8 cellular contexts compared by ENCODE assay signal in genomic region chr11:26276798-26277424, GRCh38. TPM values are rescaled to one million over a fixed set of nuclear protein-coding genes. Genes with fewer than 3 reads are reported as not detected.
DNase-seq lines count a peak whose midpoint lies in the region; ATAC-seq, FAIRE-seq and TF ChIP-seq lines count a peak whose summit lies in the region.

No MANE protein-coding gene starts in this region.

- peak; percentile 91 for ATAC-seq in GM21423 (IDR thresholded peaks at IDR 0.05; ENCODE audit: unreplicated experiment)
- ATAC-seq in HG03575 (IDR thresholded peaks at IDR 0.05; ENCODE audit: extremely low read depth, insufficient number of reproducible peaks, low FRiP score, unreplicated experiment): peak; percentile 87

- no peaks in the 10 kb centered on the region for H3K4me1 ChIP-seq in small intestine (ENCODE audit: control insufficient read depth in 2 of 2, insufficient read depth in 1 of 2, low read depth in 1 of 2, low read length in 1 of 2)

- in situ Hi-C loops in astrocyte of the spinal cord (cut with HindIII; ENCODE audit: low sequenced_read_pairs): no loop called here

- DNase-seq in NCI-H1436 (lab: John Stamatoyannopoulos, UW): peak; percentile 15
- DNase-seq in NCI-H1436 treated with DMSO at 0.1 percent for 48 hours (lab: John Stamatoyannopoulos, UW): no peak
- DNase-seq in OCI-M2 (lab: John Stamatoyannopoulos, UW; ENCODE audit: unreplicated experiment): peak; percentile 15
- DNase-seq in astrocyte of the spinal cord (ENCODE audit: low read depth, low spot score): peak; percentile 73
- peak; percentile 30 for DNase-seq in iPS DF 19.7 (ENCODE audit: low read depth, low spot score)
- peak; percentile 41 for DNase-seq in small intestine

- H3K27me3 ChIP-seq in small intestine (ENCODE audit: control insufficient read depth in 2 of 2, insufficient read depth in 2 of 2, low read length in 2 of 2): no peaks in the 10 kb centered on the region

- 1 to 6% (median 6%) methylated on average over 4 of the region's 4 CpGs for WGBS in small intestine, 3 donors

- TF ChIP-seq CTCF in astrocyte of the spinal cord (IDR thresholded peaks at IDR 0.05; ENCODE audit: low read depth, low read length): peak; percentile 96

- H3K4me3 ChIP-seq in astrocyte of the spinal cord (ENCODE audit: low read depth, low read length) (no peak overlapping the region), small intestine (ENCODE audit: low read depth in 1 of 2, low read length in 2 of 2) (no peak overlapping the region)

- peak; percentile 23 for FAIRE-seq in small intestine (lab: Jason Lieb, UNC)

- no peak overlapping the region for H3K27ac ChIP-seq in small intestine (ENCODE audit: low read depth in 1 of 2, low read length in 1 of 2)

- H3K9me3 ChIP-seq in small intestine (ENCODE audit: control insufficient read depth, low read depth): no peaks in the 10 kb centered on the region

- no peaks in the 10 kb centered on the region for H3K36me3 ChIP-seq in small intestine (ENCODE audit: control insufficient read depth in 2 of 2, insufficient read depth in 2 of 2, low read length in 2 of 2)

RNA-seq across cellular contexts. Expression of gene ANO3, which starts 55.0 kb away (rescaled TPM):
- polyA plus RNA-seq in small intestine: under 1 TPM in 2 of 3 donors, not detected in 1; under 0.01 to 0.09 TPM
